8 cellular contexts compared by ENCODE assay signal in genomic region chr15:90191795-90192494, GRCh38. TPM values are rescaled to one million over a fixed set of nuclear protein-coding genes. Genes with fewer than 3 reads are reported as not detected.
DNase-seq lines count a peak whose midpoint lies in the region; ATAC-seq and TF ChIP-seq lines count a peak whose summit lies in the region.

No MANE protein-coding gene starts in this region.

- WGBS in liver, result 9% methylated on average over 7 of the region's 7 CpGs

- ATAC-seq in GM21528 (IDR thresholded peaks at IDR 0.05; ENCODE audit: low FRiP score, unreplicated experiment), result peak; percentile 68
- no peak for ATAC-seq in HG02970 (IDR thresholded peaks at IDR 0.05; ENCODE audit: low FRiP score, unreplicated experiment)

- no peaks in the 10 kb centered on the region for H3K27me3 ChIP-seq in breast epithelium
- no peaks in the 10 kb centered on the region for H3K27me3 ChIP-seq in liver (ENCODE audit: control insufficient read depth in 4 of 4, insufficient read depth in 4 of 4, low read length in 3 of 4)

- intact Hi-C loops in breast epithelium (cut with DNase I; ENCODE audit: low total_unique reads), result no loop called here

- H3K9me3 ChIP-seq in breast epithelium (no peaks in the 10 kb centered on the region), liver (ENCODE audit: control insufficient read depth in 4 of 4, low read length in 3 of 4) (no peaks in the 10 kb centered on the region)

- TF ChIP-seq POLR2A in breast epithelium (IDR thresholded peaks at IDR 0.05), result no peak

- TF ChIP-seq CTCF in breast epithelium (IDR thresholded peaks at IDR 0.05), result no peak
- TF ChIP-seq CTCF in liver (IDR thresholded peaks at IDR 0.05; ENCODE audit: low read depth, low read length, missing input control), result no peak

- H3K36me3 ChIP-seq in breast epithelium (no peaks in the 10 kb centered on the region), liver (ENCODE audit: control insufficient read depth in 4 of 4, insufficient read depth in 3 of 4, low read depth in 1 of 4, low read length in 3 of 4) (peaks cover 0 to 1% (median 0%) of the 10 kb centered on the region in 4 donors)

- peak; percentile 60 for DNase-seq in Daoy (ENCODE audit: low read depth)
- peak; percentile 61 for DNase-seq in LoVo (ENCODE audit: low spot score)
- DNase-seq in SHP77 treated with DMSO at 0.1 percent for 48 hours (lab: John Stamatoyannopoulos, UW), result peak; percentile 78
- DNase-seq in breast epithelium (ENCODE audit: low spot score in 2 of 2), result peak; percentile 75 to 81

- peak overlapping the region; percentile 62 to 77 for H3K27ac ChIP-seq in breast epithelium
- peak overlapping the region; percentile 73 to 82 for H3K27ac ChIP-seq in liver (ENCODE audit: low read depth in 1 of 2, low read length in 2 of 2)
- H3K27ac ChIP-seq in temporal lobe (ENCODE audit: low read depth, low read length), result peak overlapping the region; percentile 87

- H3K4me3 ChIP-seq in breast epithelium, result no peak overlapping the region
- no peak overlapping the region for H3K4me3 ChIP-seq in liver (ENCODE audit: low read depth in 1 of 3, low read length in 3 of 3)

- H3K4me1 ChIP-seq in breast epithelium, result peaks cover 0 to 22% of the 10 kb centered on the region in 2 donors
- H3K4me1 ChIP-seq in liver (ENCODE audit: control insufficient read depth in 4 of 4, insufficient read depth in 4 of 4, low read length in 3 of 4), result peaks cover 21 to 59% (median 45%) of the 10 kb centered on the region in 4 donors

- peak; percentile 48 to 70 for TF ChIP-seq RAD21 in liver (IDR thresholded peaks at IDR 0.05)

- no peak overlapping the region for H3K9ac ChIP-seq in liver (ENCODE audit: low read depth in 1 of 2, low read length in 2 of 2)

TF ChIP-seq in liver, 16 proteins besides CTCF, POLR2A, EP300 and RAD21:
- TF ChIP-seq HNF4G (IDR thresholded peaks at IDR 0.05), result peak; percentile 46
- TF ChIP-seq FOXA1 (IDR thresholded peaks at IDR 0.05), result peak; percentile 77
- peak; percentile 94 for TF ChIP-seq SP1 (IDR thresholded peaks at IDR 0.05)
- peak; percentile 90 to 94 for TF ChIP-seq RXRA (IDR thresholded peaks at IDR 0.05)
- TF ChIP-seq FOXA2 (IDR thresholded peaks at IDR 0.05), result peak; percentile 70
- TF ChIP-seq JUND (IDR thresholded peaks at IDR 0.05), result peak in 1 of 2 donors; percentile 82
- peak; percentile 80 to 85 for TF ChIP-seq HNF4A (conservative IDR thresholded peaks at IDR 0.05)
- no peak for TF ChIP-seq GABPA (IDR thresholded peaks at IDR 0.05 in 1 of 2, conservative IDR thresholded peaks at IDR 0.05 in 1 of 2)
- peak; percentile 82 for TF ChIP-seq REST (IDR thresholded peaks at IDR 0.05)
- peak; percentile 15 for TF ChIP-seq NR2F2 (IDR thresholded peaks at IDR 0.05)
- TF ChIP-seq MAX (IDR thresholded peaks at IDR 0.05), result peak; percentile 75
- peak in 1 of 2 donors; percentile 71 for TF ChIP-seq EGR1 (IDR thresholded peaks at IDR 0.05; ENCODE audit: low read depth in 2 of 2)
- TF ChIP-seq ZBTB33 (IDR thresholded peaks at IDR 0.05), result peak; percentile 65
- peak; percentile 46 for TF ChIP-seq TAF1 (conservative IDR thresholded peaks at IDR 0.05)
- TF ChIP-seq YY1 (IDR thresholded peaks at IDR 0.05), result peak; percentile 72
- peak; percentile 44 for TF ChIP-seq ATF3 (IDR thresholded peaks at IDR 0.05)

RNA-seq across cellular contexts. Expression of gene SEMA4B, which starts 9.2 kb away (rescaled TPM):
- total RNA-seq in Daoy (2014; rRNA removed; shearing (Covaris generic)), result 16.2 and 31.4 TPM in 2 replicates
- 10 to 100 TPM in 2 of 3 donors, 1 to 10 TPM in 1; 6.6 to 72.8 (median 56.9) TPM for total RNA-seq in breast epithelium
- 10 to 100 TPM; 38.8 to 52.2 TPM for total RNA-seq in liver
- polyA plus RNA-seq in liver, result 10 to 100 TPM; 14.3 to 15.2 TPM
- 35.4 TPM for total RNA-seq in temporal lobe

RNA-seq across cellular contexts. Expression of gene CIB1, which starts 41.8 kb away (rescaled TPM):
- 25.5 and 39.3 TPM in 2 replicates for total RNA-seq in Daoy (2014; rRNA removed; shearing (Covaris generic))
- total RNA-seq in breast epithelium (10 to 100 TPM; 30.2 to 61.3 (median 49.5) TPM), liver (10 to 100 TPM; 14.9 to 19.5 TPM), temporal lobe (3.4 TPM)
- polyA plus RNA-seq in liver, result 100 to 1,000 TPM in 1 of 2 donors, 10 to 100 TPM in 1; 79.1 to 107 TPM

RNA-seq across cellular contexts. Expression of gene GDPGP1, which starts 42.1 kb away (rescaled TPM):
- 4.2 TPM in 2 replicates for total RNA-seq in Daoy (2014; rRNA removed; shearing (Covaris generic))
- 1 to 10 TPM; 3.4 to 9.4 (median 7.5) TPM for total RNA-seq in breast epithelium
- 1 to 10 TPM; 6.7 to 8.6 TPM for total RNA-seq in liver
- polyA plus RNA-seq in liver, result 1 to 10 TPM; 2.5 to 3.5 TPM
- 4.4 TPM for total RNA-seq in temporal lobe

RNA-seq across cellular contexts. Expression of gene TTLL13, which starts 57.4 kb away (rescaled TPM):
- total RNA-seq in Daoy (2014; rRNA removed; shearing (Covaris generic)), result 0.06 TPM in 1 of 2 replicates, not detected in the other
- total RNA-seq in breast epithelium (under 1 TPM in 1 of 3 donors, not detected in 2; 0.15 TPM), liver (under 1 TPM in 1 of 2 donors, not detected in 1; 0.08 TPM), temporal lobe (under 0.01 TPM)
- polyA plus RNA-seq in liver, result under 1 TPM in 1 of 2 donors, not detected in 1; 0.17 TPM
